12 cellular contexts compared by ENCODE assay signal in genomic region chr6:14875678-14876063, GRCh38.
A peak's percentile ranks its signal among the peaks of the same experiment; 100 is the strongest.
DNase-seq lines count a peak whose midpoint lies in the region; ATAC-seq and TF ChIP-seq lines count a peak whose summit lies in the region.
"Had no signal": no experiment of that assay in that cellular context is flagged by ENCODE, and none has a peak within 500 bp of the region (broad histone marks: within the 10 kb centered on the region; RNA-seq: fewer than 3 reads in every experiment).

No MANE protein-coding gene starts in this region.

- H3K27ac Mint-ChIP-seq in activated T-helper 17 cell treated with anti-CD3 and anti-CD28 coated beads, Interleukin-2, amount 50 U/mL, for 72 hours, result peak overlapping the region; percentile 100

- in situ Hi-C loops in GM13976 (cut with MboI; ENCODE audit: low sequenced_read_pairs, unreplicated experiment), result loop anchor here (10.0 kb wide), 1 partner anchor 151 kb away; no protein-coding TSS in a partner anchor

- no peaks in the 10 kb centered on the region for H3K9me3 Mint-ChIP-seq in activated T-helper 17 cell treated with anti-CD3 and anti-CD28 coated beads, Interleukin-2, amount 50 U/mL, for 72 hours
- H3K9me3 Mint-ChIP-seq: neural crest cell had no signal

- no peaks in the 10 kb centered on the region for H3K27me3 Mint-ChIP-seq in activated T-helper 17 cell treated with anti-CD3 and anti-CD28 coated beads, Interleukin-2, amount 50 U/mL, for 72 hours

- peak; percentile 61 for ATAC-seq in HG02973 (IDR thresholded peaks at IDR 0.05; ENCODE audit: unreplicated experiment)
- ATAC-seq in activated T-helper 17 cell treated with anti-CD3 and anti-CD28 coated beads, Interleukin-2, amount 50 U/mL, for 72 hours (replicated peaks), result peak; percentile 71
- no peak for ATAC-seq in SK-N-SH treated with all-trans-retinoic acid at 6 μM for 48 hours

- H3K27ac ChIP-seq in coronary artery, result no peak overlapping the region
- H3K27ac ChIP-seq: Peyer's patch had no signal

- intact Hi-C loops in posterior cingulate gyrus (cut with DNase I), result no loop called here

- DNase-seq in GM13976 (ENCODE audit: low spot score), result peak; percentile 59
- peak; percentile 27 for DNase-seq in GM19240 (ENCODE audit: insufficient read length, low spot score)
- DNase-seq in coronary artery (ENCODE audit: low spot score), result no peak
- DNase-seq in NAMALWA (ENCODE audit: low spot score), result no peak
- no peak for DNase-seq in posterior cingulate gyrus
- DNase-seq: DMS79 treated with DMSO at 0.1 percent for 48 hours, MV-4-11, Peyer's patch had no signal

- peaks cover 56% of the 10 kb centered on the region for H3K4me1 Mint-ChIP-seq in activated T-helper 17 cell treated with anti-CD3 and anti-CD28 coated beads, Interleukin-2, amount 50 U/mL, for 72 hours

- H3K4me3 ChIP-seq in coronary artery, result no peak overlapping the region
- H3K4me3 ChIP-seq: Peyer's patch had no signal

- TF ChIP-seq CTCF in GM13976 (IDR thresholded peaks at IDR 0.05; ENCODE audit: borderline replicate concordance, control extremely low read depth, extremely low read depth, insufficient read depth, missing control alignments) (no peak), coronary artery (IDR thresholded peaks at IDR 0.05) (no peak)

- H3K36me3 Mint-ChIP-seq in activated T-helper 17 cell treated with anti-CD3 and anti-CD28 coated beads, Interleukin-2, amount 50 U/mL, for 72 hours (ENCODE audit: low read depth), result peaks cover 22% of the 10 kb centered on the region

- H3K4me3 Mint-ChIP-seq in activated T-helper 17 cell treated with anti-CD3 and anti-CD28 coated beads, Interleukin-2, amount 50 U/mL, for 72 hours, result peak overlapping the region; percentile 84
- H3K4me3 Mint-ChIP-seq: neural crest cell had no signal

TF ChIP-seq in SK-N-SH treated with all-trans-retinoic acid at 6 μM for 48 hours, 23 proteins besides CTCF, POLR2A, EP300 and RAD21:
- TF ChIP-seq PPARA (CRISPR knock-in tag; IDR thresholded peaks at IDR 0.05; ENCODE audit: borderline replicate concordance), result no peak
- no peak for TF ChIP-seq PATZ1 (CRISPR knock-in tag; IDR thresholded peaks at IDR 0.05; ENCODE audit: borderline replicate concordance)
- TF ChIP-seq ISL1 (CRISPR knock-in tag; IDR thresholded peaks at IDR 0.05), result no peak
- TF ChIP-seq TSHZ2 (CRISPR knock-in tag; IDR thresholded peaks at IDR 0.05), result no peak
- TF ChIP-seq CREB5 (CRISPR knock-in tag; IDR thresholded peaks at IDR 0.05; ENCODE audit: low read depth), result no peak
- no peak for TF ChIP-seq SNAI2 (CRISPR knock-in tag; IDR thresholded peaks at IDR 0.05)
- TF ChIP-seq RARB (CRISPR knock-in tag; IDR thresholded peaks at IDR 0.05), result no peak
- TF ChIP-seq ZNF565 (CRISPR knock-in tag; conservative IDR thresholded peaks at IDR 0.05; ENCODE audit: low read depth), result no peak
- TF ChIP-seq CSRNP3 (CRISPR knock-in tag; IDR thresholded peaks at IDR 0.05), result no peak
- TF ChIP-seq BACH2 (CRISPR knock-in tag; IDR thresholded peaks at IDR 0.05; ENCODE audit: borderline replicate concordance), result no peak
- no peak for TF ChIP-seq ZNF8 (CRISPR knock-in tag; IDR thresholded peaks at IDR 0.05)
- TF ChIP-seq TOX (CRISPR knock-in tag; IDR thresholded peaks at IDR 0.05; ENCODE audit: borderline replicate concordance), result no peak
- no peak for TF ChIP-seq CSDC2 (CRISPR knock-in tag; IDR thresholded peaks at IDR 0.05)
- TF ChIP-seq ARNTL (CRISPR knock-in tag; IDR thresholded peaks at IDR 0.05; ENCODE audit: borderline replicate concordance, low read depth), result no peak
TF ChIP-seq in SK-N-SH treated with all-trans-retinoic acid at 6 μM for 48 hours: peak in this region for 0.

Comparison
In these comparisons a context has a peak if more than half of its experiments do, and no peak if none do; other contexts are left out.
1. DNase-seq: peak in GM13976 (single experiment) and GM19240 (single experiment); none in coronary artery (single experiment), NAMALWA (single experiment) and posterior cingulate gyrus (0 of 10).